17 cellular contexts compared by ENCODE assay signal in the genomic region with DNA sequence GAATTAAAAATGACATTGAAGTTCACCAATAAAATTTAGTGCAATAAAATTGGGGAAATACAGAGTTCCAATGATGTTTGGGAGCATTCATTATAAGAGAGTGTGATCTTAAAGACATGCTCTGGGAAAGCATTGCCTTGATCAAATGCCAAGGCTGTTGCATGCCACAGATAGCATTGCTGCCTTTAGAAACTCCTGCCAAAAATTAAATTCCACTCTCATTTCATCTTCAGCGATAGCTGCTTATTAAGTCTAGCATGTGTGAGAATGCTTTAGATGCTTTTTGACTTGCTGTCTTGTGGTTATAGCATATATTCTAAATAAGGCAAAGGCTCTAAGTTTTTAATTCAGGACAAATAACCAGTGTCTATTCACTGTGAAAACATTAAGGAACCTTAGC. TPM values are rescaled to one million over a fixed set of nuclear protein-coding genes. Genes with fewer than 3 reads are reported as not detected.
A peak's percentile ranks its signal among the peaks of the same experiment; 100 is the strongest.
DNase-seq lines count a peak whose midpoint lies in the region; ATAC-seq and TF ChIP-seq lines count a peak whose summit lies in the region.
"Had no signal": no experiment of that assay in that cellular context is flagged by ENCODE, and none has a peak within 500 bp of the region (broad histone marks: within the 10 kb centered on the region; RNA-seq: fewer than 3 reads in every experiment).

No MANE protein-coding gene starts in this region.

- H3K36me3 Mint-ChIP-seq in nephron (ENCODE audit: low read depth): peaks cover 42% of the 10 kb centered on the region
- no peaks in the 10 kb centered on the region for H3K36me3 Mint-ChIP-seq in stimulated activated memory B cell treated with anti-CD40 and anti-IgM and Interleukin-4, amounts not matched to agents 10 μg/mL and 1 μg/mL and 100 μg/mL, for 72 hours
- H3K36me3 Mint-ChIP-seq: activated naive CD4-positive, alpha-beta T cell treated with anti-CD3 and anti-CD28 coated beads, Interleukin-2, amount 50 U/mL, for 72 hours had no signal

- TF ChIP-seq CTCF in fibroblast of pulmonary artery (IDR thresholded peaks at IDR 0.05; ENCODE audit: low read length, missing control alignments): no peak
- no peak for TF ChIP-seq CTCF in nephron (IDR thresholded peaks at IDR 0.05; ENCODE audit: unreplicated experiment in 3 of 3)

- peaks cover 15% of the 10 kb centered on the region for H3K4me1 Mint-ChIP-seq in nephron
- no peaks in the 10 kb centered on the region for H3K4me1 Mint-ChIP-seq in stimulated activated memory B cell treated with anti-CD40 and anti-IgM and Interleukin-4, amounts not matched to agents 10 μg/mL and 1 μg/mL and 100 μg/mL, for 72 hours

- H3K4me3 Mint-ChIP-seq in nephron: peak overlapping the region in 1 of 3 experiments; percentile 13
- no peak overlapping the region for H3K4me3 Mint-ChIP-seq in stimulated activated memory B cell treated with anti-CD40 and anti-IgM and Interleukin-4, amounts not matched to agents 10 μg/mL and 1 μg/mL and 100 μg/mL, for 72 hours
- H3K4me3 Mint-ChIP-seq: activated T-cell treated with anti-CD3 and anti-CD28 coated beads, Interleukin-2, amount 50 U/mL, for 24 hours had no signal

- DNase-seq in EH (ENCODE audit: low read depth) (peak; percentile 96), adipocyte (ENCODE audit: low read depth) (peak; percentile 76), fibroblast of pulmonary artery (ENCODE audit: low read depth) (peak; percentile 55), HT-29 (ENCODE audit: low spot score) (no peak)
- DNase-seq: activated CD4-positive, alpha-beta T cell treated with anti-CD3 and anti-CD28 coated beads, Interleukin-2, amount 50 U/mL, for 48 hours; activated T-cell treated with anti-CD3 and anti-CD28 coated beads, Interleukin-2, amount 50 U/mL, for 24 hours; C1 segment of cervical spinal cord; DMS153; NCI-H2171 treated with DMSO at 0.1 percent for 48 hours; nucleus accumbens; right lobe of liver had no signal

- no peaks in the 10 kb centered on the region for H3K27me3 ChIP-seq in adipocyte (replicated peaks; ENCODE audit: control insufficient read depth, insufficient read depth, low read length)
- H3K27me3 ChIP-seq: right lobe of liver had no signal

- H3K4me1 ChIP-seq in adipocyte (ENCODE audit: control insufficient read depth, insufficient read depth, low read length): peaks cover 10% of the 10 kb centered on the region
- H3K4me1 ChIP-seq: right lobe of liver had no signal

- H3K9ac ChIP-seq in adipocyte (ENCODE audit: low read length): no peak overlapping the region
- H3K9ac ChIP-seq: KMS-11 had no signal

- no peaks in the 10 kb centered on the region for H3K36me3 ChIP-seq in adipocyte (ENCODE audit: control insufficient read depth, insufficient read depth, low read length, severe bottlenecking)
- H3K36me3 ChIP-seq: right lobe of liver had no signal

- H3K9me3 ChIP-seq in adipocyte (ENCODE audit: control insufficient read depth, low read length): peaks cover 7% of the 10 kb centered on the region
- H3K9me3 ChIP-seq: right lobe of liver had no signal

- peak overlapping the region in 2 of 3 experiments; percentile 23 to 38 for H3K27ac Mint-ChIP-seq in nephron
- no peak overlapping the region for H3K27ac Mint-ChIP-seq in stimulated activated memory B cell treated with anti-CD40 and anti-IgM and Interleukin-4, amounts not matched to agents 10 μg/mL and 1 μg/mL and 100 μg/mL, for 72 hours
- H3K27ac Mint-ChIP-seq: activated naive CD4-positive, alpha-beta T cell treated with anti-CD3 and anti-CD28 coated beads, Interleukin-2, amount 50 U/mL, for 72 hours; activated T-cell treated with anti-CD3 and anti-CD28 coated beads, Interleukin-2, amount 50 U/mL, for 24 hours had no signal

- peaks cover 14% of the 10 kb centered on the region for H3K9me3 Mint-ChIP-seq in nephron
- peaks cover 10% of the 10 kb centered on the region for H3K9me3 Mint-ChIP-seq in stimulated activated memory B cell treated with anti-CD40 and anti-IgM and Interleukin-4, amounts not matched to agents 10 μg/mL and 1 μg/mL and 100 μg/mL, for 72 hours

- ATAC-seq in HG03342 (IDR thresholded peaks at IDR 0.05; ENCODE audit: unreplicated experiment) (no peak), HG03139 (IDR thresholded peaks at IDR 0.05; ENCODE audit: unreplicated experiment) (no peak)
- no peak for ATAC-seq in stimulated activated memory B cell treated with anti-CD40 and anti-IgM and Interleukin-4, amounts not matched to agents 10 μg/mL and 1 μg/mL and 100 μg/mL, for 72 hours
- ATAC-seq: activated naive CD4-positive, alpha-beta T cell treated with anti-CD3 and anti-CD28 coated beads, Interleukin-2, amount 50 U/mL, for 72 hours; right lobe of liver had no signal

- H3K4me3 ChIP-seq in adipocyte (ENCODE audit: low read length) (no peak overlapping the region), fibroblast of pulmonary artery (replicated peaks; ENCODE audit: low read depth, low read length) (no peak overlapping the region)
- H3K4me3 ChIP-seq: right lobe of liver had no signal

- H3K27me3 Mint-ChIP-seq in nephron (ENCODE audit: low read depth): no peaks in the 10 kb centered on the region
- no peaks in the 10 kb centered on the region for H3K27me3 Mint-ChIP-seq in stimulated activated memory B cell treated with anti-CD40 and anti-IgM and Interleukin-4, amounts not matched to agents 10 μg/mL and 1 μg/mL and 100 μg/mL, for 72 hours
- H3K27me3 Mint-ChIP-seq: activated T-cell treated with anti-CD3 and anti-CD28 coated beads, Interleukin-2, amount 50 U/mL, for 24 hours had no signal

RNA-seq across cellular contexts. Expression of a gene that starts 49.3 kb away (rescaled TPM):
- total RNA-seq in HT-29 (2014; rRNA removed; shearing (Covaris generic)): 25.7 and 35.4 TPM in 2 replicates
